ENCODE assay signal across 11 cellular contexts in genomic region chr3:136893848-136894443, GRCh38. TPM values are rescaled to one million over a fixed set of nuclear protein-coding genes. Genes with fewer than 3 reads are reported as not detected.
DNase-seq lines count a peak whose midpoint lies in the region; FAIRE-seq and TF ChIP-seq lines count a peak whose summit lies in the region.
"Had no signal": no experiment of that assay in that cellular context is flagged by ENCODE, and none has a peak within 500 bp of the region (broad histone marks: within the 10 kb centered on the region; RNA-seq: fewer than 3 reads in every experiment).

No MANE protein-coding gene starts in this region.

- no peak overlapping the region for H3K27ac ChIP-seq in A673 (ENCODE audit: low read depth, low read length, poor library complexity, severe bottlenecking)
- H3K27ac ChIP-seq: C4-2B had no signal

- DNase-seq in A673 (ENCODE audit: low spot score) (peak; percentile 57), GM12892 (ENCODE audit: insufficient read length) (no peak), amniotic epithelial cell (ENCODE audit: low read depth) (peak; percentile 95), iris pigment epithelial cell (ENCODE audit: low read depth) (peak; percentile 93), amygdala (lab: John Stamatoyannopoulos, UW) (no peak), NAMALWA (ENCODE audit: low spot score) (no peak), NCI-H2081 treated with DMSO at 0.1 percent for 48 hours (lab: John Stamatoyannopoulos, UW) (no peak), globus pallidus (ENCODE audit: low spot score) (no peak)
- DNase-seq: activated CD8-positive, alpha-beta memory T cell treated with anti-CD3 and anti-CD28 coated beads, Interleukin-2, amount 50 U/mL, for 4 hours; stimulated activated naive CD8-positive, alpha-beta T cell treated with anti-CD3 and anti-CD28 coated beads, Interleukin-15, amount 100 ng/mL, for 72 hours had no signal

- peaks cover 13% of the 10 kb centered on the region for H3K4me1 ChIP-seq in A673 (ENCODE audit: insufficient read depth, low read length, poor library complexity, severe bottlenecking)

- H3K4me3 ChIP-seq in A673 (ENCODE audit: low read depth, low read length, poor library complexity, severe bottlenecking), result no peak overlapping the region

- no peaks in the 10 kb centered on the region for H3K9me3 ChIP-seq in A673 (ENCODE audit: low read depth, low read length, poor library complexity, severe bottlenecking)

- no TSS peak for BruUV-seq in A673 (replicated peaks; lab: Mats Ljungman, UMichigan)

- no peak for TF ChIP-seq CTCF in A673 (conservative IDR thresholded peaks at IDR 0.05; ENCODE audit: low read depth, low read length)

- peaks cover 12% of the 10 kb centered on the region for H3K36me3 ChIP-seq in A673 (ENCODE audit: insufficient read depth, low read length, poor library complexity, severe bottlenecking)

- intact Hi-C loops in A673 (cut with micrococcal nuclease; ENCODE audit: unreplicated experiment), result no loop called here

- CTCF ChIA-PET in A673 (lab: Charles Lee), result interaction anchor here (0.5 kb wide), 1 partner anchor 69 kb away, joined by 3 read pairs; no protein-coding TSS in a partner anchor

- FAIRE-seq in GM12892 (lab: Jason Lieb, UNC), result peak; percentile 58

- no peaks in the 10 kb centered on the region for H3K27me3 ChIP-seq in A673 (replicated peaks; ENCODE audit: insufficient read depth, low read depth, low read length, poor library complexity)

- TF ChIP-seq POLR2A in GM12892 (IDR thresholded peaks at IDR 0.05; ENCODE audit: low read depth, low read length), result no peak

- POLR2A ChIA-PET in A673 (lab: Charles Lee; ENCODE audit: low non-redundant PET), result no interaction called here

RNA-seq across cellular contexts. Expression of gene NCK1, which starts 31.9 kb away (rescaled TPM):
- total RNA-seq in A673 (2021), result 43.7 and 50.2 TPM in 2 replicates
- polyA plus RNA-seq in GM12892 (2012; ENCODE audit: missing spikeins), result 18.2 TPM

Comparison
In these comparisons a context has a peak if more than half of its experiments do, and no peak if none do; other contexts are left out.
1. DNase-seq: peak in A673 (single experiment), amniotic epithelial cell (single experiment) and iris pigment epithelial cell (single experiment); none in GM12892 (single experiment), amygdala (0 of 56), NAMALWA (single experiment), NCI-H2081 treated with DMSO at 0.1 percent for 48 hours (single experiment) and globus pallidus (single experiment).